Comparison of ENCODE assay signal across 8 cellular contexts in genomic region chr1:112715264-112716053, GRCh38. TPM values are rescaled to one million over a fixed set of nuclear protein-coding genes. Genes with fewer than 3 reads are reported as not detected.
DNase-seq lines count a peak whose midpoint lies in the region; ATAC-seq and TF ChIP-seq lines count a peak whose summit lies in the region.

Gene PPM1J (minus strand): TSS chr1:112715332. CDS start chr1:112715301, 31 bp downstream.

- H3K27me3 Mint-ChIP-seq in natural killer cell (ENCODE audit: low read depth in 2 of 2) = peaks cover 0 to 8% of the 10 kb centered on the region in 2 donors
- peaks cover 11% of the 10 kb centered on the region for H3K27me3 Mint-ChIP-seq in stimulated activated memory B cell treated with anti-CD40 and anti-IgM and Interleukin-4, amounts not matched to agents 10 μg/mL and 1 μg/mL and 100 μg/mL, for 72 hours

- no peak within 1 kb of the TSS for H4K5ac ChIP-seq in IMR-90 (ENCODE audit: low read depth, low read length)

- no peak within 1 kb of the TSS for H3K27ac ChIP-seq in IMR-90 (ENCODE audit: insufficient read depth, low read length)

- peak; percentile 75 for ATAC-seq in GM21717 (IDR thresholded peaks at IDR 0.05; ENCODE audit: unreplicated experiment)
- peak; percentile 79 for ATAC-seq in IMR-90 (ENCODE audit: low read depth)
- ATAC-seq in natural killer cell = peak; percentile 82 to 92 (median 86)
- ATAC-seq in stimulated activated memory B cell treated with anti-CD40 and anti-IgM and Interleukin-4, amounts not matched to agents 10 μg/mL and 1 μg/mL and 100 μg/mL, for 72 hours = peak; percentile 93

- in situ Hi-C loops in IMR-90 (cut with MboI; ENCODE audit: low sequenced_read_pairs) = loop anchor here (5.0 to 25.0 kb wide), 3 partner anchors 92 to 972 kb away; partner anchors contain the start of gene SLC16A1

- CTCF ChIA-PET in IMR-90 (lab: Yijun Ruan, JAX) = interaction anchor here (0.7 to 4.7 kb wide), 17 partner anchors 11 to 963 kb away, joined by 3 to 32 read pairs (median 3); partner anchors contain the start of gene LRIG2

- H3K9ac ChIP-seq in IMR-90 (ENCODE audit: low read depth, low read length) = peak within 1 kb of the TSS; percentile 19

- H2BK15ac ChIP-seq in IMR-90 (ENCODE audit: low read depth, low read length) = no peak within 1 kb of the TSS; the same call in 2 of the 3 replicates

- H2AFZ ChIP-seq in IMR-90 (replicated peaks; ENCODE audit: low read length, poor library complexity) = peak within 1 kb of the TSS; percentile 94

- no peaks in the 10 kb centered on the region for H4K20me1 ChIP-seq in IMR-90 (ENCODE audit: insufficient read depth, low read length)

- H3K9me3 Mint-ChIP-seq in natural killer cell = no peaks in the 10 kb centered on the region
- H3K9me3 Mint-ChIP-seq in stimulated activated memory B cell treated with anti-CD40 and anti-IgM and Interleukin-4, amounts not matched to agents 10 μg/mL and 1 μg/mL and 100 μg/mL, for 72 hours = no peaks in the 10 kb centered on the region

- peak within 1 kb of the TSS; percentile 67 to 87 for H3K27ac Mint-ChIP-seq in natural killer cell
- H3K27ac Mint-ChIP-seq in stimulated activated memory B cell treated with anti-CD40 and anti-IgM and Interleukin-4, amounts not matched to agents 10 μg/mL and 1 μg/mL and 100 μg/mL, for 72 hours = peak within 1 kb of the TSS; percentile 73

- no TSS peak for BruUV-seq in IMR-90 (replicated peaks; lab: Mats Ljungman, UMichigan)

- no peaks in the 10 kb centered on the region for H3K36me3 Mint-ChIP-seq in natural killer cell
- H3K36me3 Mint-ChIP-seq in stimulated activated memory B cell treated with anti-CD40 and anti-IgM and Interleukin-4, amounts not matched to agents 10 μg/mL and 1 μg/mL and 100 μg/mL, for 72 hours = no peaks in the 10 kb centered on the region

- WGBS in IMR-90 (ENCODE audit: extremely low coverage in 2 of 2, insufficient read length in 1 of 2), 2 experiments = 0% methylated on average over 19 of the region's 51 CpGs; no CpG with 5 or more reads in 1 of the 2 experiments

- peak within 1 kb of the TSS; percentile 83 for H2AK9ac ChIP-seq in IMR-90 (replicated peaks; ENCODE audit: low read depth, low read length, poor library complexity)

- dilution Hi-C loops in IMR-90 (cut with HindIII; ENCODE audit: low sequenced_read_pairs, unreplicated experiment) = no loop called here

- H2BK120ac ChIP-seq in IMR-90 (ENCODE audit: low read depth, low read length) = no peak within 1 kb of the TSS

- no peak within 1 kb of the TSS for H2BK5ac ChIP-seq in IMR-90 (ENCODE audit: low read depth, low read length, poor library complexity, severe bottlenecking)

- TF ChIP-seq RAD21 in IMR-90 (IDR thresholded peaks at IDR 0.05; ENCODE audit: low read length) = no peak

- peaks cover 3% of the 10 kb centered on the region; the same call in 1 of the 2 replicates for H3K9me1 ChIP-seq in IMR-90 (ENCODE audit: insufficient read depth, low read length)

- H3K4me3 ChIP-seq in IMR-90 (ENCODE audit: insufficient read depth, low read depth, low read length) = peak within 1 kb of the TSS; percentile 68
- H3K4me3 ChIP-seq in fibroblast of pulmonary artery (replicated peaks; ENCODE audit: low read depth, low read length) = peak within 1 kb of the TSS; percentile 68

- peak within 1 kb of the TSS; percentile 93 for H3K4me3 Mint-ChIP-seq in natural killer cell
- peak within 1 kb of the TSS; percentile 94 for H3K4me3 Mint-ChIP-seq in stimulated activated memory B cell treated with anti-CD40 and anti-IgM and Interleukin-4, amounts not matched to agents 10 μg/mL and 1 μg/mL and 100 μg/mL, for 72 hours

- H3K4me1 ChIP-seq in IMR-90 (ENCODE audit: control insufficient read depth, insufficient read depth, low read length) = no peaks in the 10 kb centered on the region

- H2BK20ac ChIP-seq in IMR-90 (ENCODE audit: low read depth, low read length) = no peak within 1 kb of the TSS

- peaks cover 7% of the 10 kb centered on the region; the same call in 1 of the 2 replicates for H3K27me3 ChIP-seq in IMR-90 (ENCODE audit: control insufficient read depth, insufficient read depth, low read length)

- TF ChIP-seq CTCF in IMR-90 (conservative IDR thresholded peaks at IDR 0.05; ENCODE audit: low read depth, low read length) (no peak), fibroblast of pulmonary artery (IDR thresholded peaks at IDR 0.05; ENCODE audit: low read length, missing control alignments) (no peak), natural killer cell (IDR thresholded peaks at IDR 0.05) (no peak)

- TF ChIP-seq POLR2A in IMR-90 (IDR thresholded peaks at IDR 0.05; ENCODE audit: low read depth, low read length) = no peak

- POLR2A ChIA-PET in IMR-90 (lab: Charles Lee; ENCODE audit: unreplicated experiment) = no interaction called here

- H3K23ac ChIP-seq in IMR-90 (ENCODE audit: low read depth, low read length) = 0 out of 2 replicates have a peak within 1 kb of the TSS, but pooled peaks have one; percentile 4

- intact Hi-C loops in IMR-90 (cut with micrococcal nuclease) = loop anchor here (1.0 to 10.0 kb wide), 6 partner anchors 89 to 962 kb away; partner anchors contain the start of genes LRIG2 and SLC16A1
- intact Hi-C loops in natural killer cell (cut with micrococcal nuclease) = loop anchor here (1.0 to 10.0 kb wide), 7 partner anchors 15 to 963 kb away; partner anchors contain the start of genes LRIG2 and SLC16A1

- no peak within 1 kb of the TSS for H2AK5ac ChIP-seq in IMR-90 (ENCODE audit: low read depth, low read length)

- H3K9me3 ChIP-seq in IMR-90 (ENCODE audit: control insufficient read depth, insufficient read depth, low read length) = no peaks in the 10 kb centered on the region

- H3K4me2 ChIP-seq in IMR-90 (ENCODE audit: low read depth, low read length) = peak within 1 kb of the TSS; percentile 92

- DNase-seq in DMS79 (lab: John Stamatoyannopoulos, UW) = peak; percentile 51
- peak; percentile 83 for DNase-seq in IMR-90
- peak; percentile 90 for DNase-seq in RPMI8226
- DNase-seq in activated T-helper 1 cell treated with anti-CD3 and anti-CD28 coated beads, Interleukin-2, amount 50 U/mL, for 16 hours (ENCODE audit: low read depth in 1 of 2, low spot score in 1 of 2) = peak; percentile 95 to 96
- peak; percentile 95 for DNase-seq in fibroblast of pulmonary artery (ENCODE audit: low read depth)
- peak; percentile 92 for DNase-seq in natural killer cell

- H3K36me3 ChIP-seq in IMR-90 (ENCODE audit: control insufficient read depth, insufficient read depth, low read length) = no peaks in the 10 kb centered on the region

- no peak within 1 kb of the TSS for H4K8ac ChIP-seq in IMR-90 (ENCODE audit: low read depth in 2 of 2, low read length in 2 of 2)

- no peaks in the 10 kb centered on the region for H3K79me1 ChIP-seq in IMR-90 (ENCODE audit: low read depth in 1 of 2, low read length in 2 of 2)

- no peak within 1 kb of the TSS for H3K18ac ChIP-seq in IMR-90 (ENCODE audit: low read depth, low read length)

- H3K4ac ChIP-seq in IMR-90 (ENCODE audit: low read depth, low read length) = no peak within 1 kb of the TSS

- H3K56ac ChIP-seq in IMR-90 (ENCODE audit: extremely low read depth, insufficient read depth, low read length) = no peak within 1 kb of the TSS

- no peak within 1 kb of the TSS for H4K91ac ChIP-seq in IMR-90 (ENCODE audit: insufficient read depth, low read depth, low read length)

- peaks cover 14 to 29% of the 10 kb centered on the region in 2 donors for H3K4me1 Mint-ChIP-seq in natural killer cell
- peaks cover 57% of the 10 kb centered on the region for H3K4me1 Mint-ChIP-seq in stimulated activated memory B cell treated with anti-CD40 and anti-IgM and Interleukin-4, amounts not matched to agents 10 μg/mL and 1 μg/mL and 100 μg/mL, for 72 hours

- H3K14ac ChIP-seq in IMR-90 (replicated peaks; ENCODE audit: low read depth, low read length) = no peak within 1 kb of the TSS

TF ChIP-seq in IMR-90, 13 proteins besides CTCF, POLR2A, EP300 and RAD21:
- TF ChIP-seq MXI1 (IDR thresholded peaks at IDR 0.05; ENCODE audit: borderline replicate concordance, low read depth, low read length) = 0 out of 2 replicates have a peak, but pooled peaks have one; percentile 55
- no peak for TF ChIP-seq SMC3 (IDR thresholded peaks at IDR 0.05; ENCODE audit: low read depth, low read length)
- no peak for TF ChIP-seq FOS (IDR thresholded peaks at IDR 0.05; ENCODE audit: low read depth, low read length)

RNA-seq across cellular contexts. Expression of gene PPM1J, which starts in this region (rescaled TPM):
- 1.4 and 1.8 TPM in 2 replicates for total RNA-seq in IMR-90 (2012; rRNA removed)
- polyA plus RNA-seq in IMR-90 (2012; rRNA removed) = 2.4 and 2.8 TPM in 2 replicates
- polyA plus RNA-seq in IMR-90 (2012; cell fraction: cytosol; rRNA removed) = 2.1 and 3.2 TPM in 2 replicates
- 6.2 and 9.1 TPM in 2 replicates for polyA plus RNA-seq in IMR-90 (2012; cell fraction: nucleus; rRNA removed; ENCODE audit: low replicate concordance)
- under 1 TPM in 1 of 3 donors, not detected in 2; 0.26 TPM for total RNA-seq in natural killer cell

Comparison
In these comparisons a context has a peak if more than half of its experiments do, and no peak if none do; other contexts are left out.
1. Peak in DNase-seq and ATAC-seq in natural killer cell; RNA of the gene not detected or under 1 TPM.